In the genomic region with DNA sequence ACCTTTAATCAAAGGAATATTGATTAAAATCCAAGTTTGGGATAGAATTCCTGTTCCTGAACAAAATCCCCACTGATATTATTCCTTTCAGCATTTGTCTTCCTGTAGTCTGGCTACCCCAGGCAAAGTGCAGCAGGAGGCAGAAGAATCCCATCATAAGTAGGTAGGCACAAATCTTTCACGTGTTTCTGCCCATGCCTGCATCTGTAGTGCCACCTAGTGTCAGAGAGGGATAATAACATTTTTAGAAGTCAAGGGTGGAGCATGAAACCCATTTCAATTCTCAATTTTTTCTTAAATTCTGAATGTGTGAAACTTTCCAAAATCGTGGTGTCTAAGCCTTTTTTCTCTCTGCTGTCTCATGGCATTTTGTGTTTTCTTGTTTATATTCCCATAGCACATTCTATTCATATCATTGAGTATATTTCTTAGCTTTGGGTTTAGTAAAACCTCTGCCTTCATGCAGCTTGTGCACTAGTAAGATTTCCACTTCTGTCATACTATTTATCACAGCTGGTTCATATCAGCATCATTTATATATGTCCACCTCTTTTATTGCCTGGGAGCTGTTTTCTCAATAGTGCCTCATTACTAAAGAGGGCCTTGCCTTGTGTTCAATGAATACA, we compare ENCODE assay signal across 9 cellular contexts. TPM values are rescaled to one million over a fixed set of nuclear protein-coding genes. Genes with fewer than 3 reads are reported as not detected.
DNase-seq lines count a peak whose midpoint lies in the region; FAIRE-seq and TF ChIP-seq lines count a peak whose summit lies in the region.
"Had no signal": no experiment of that assay in that cellular context is flagged by ENCODE, and none has a peak within 500 bp of the region (broad histone marks: within the 10 kb centered on the region; RNA-seq: fewer than 3 reads in every experiment).

No MANE protein-coding gene starts in this region.

- H3K36me3 Mint-ChIP-seq in HFFc6 (ENCODE audit: low read depth) (no peaks in the 10 kb centered on the region), MCF 10A (ENCODE audit: insufficient read depth, unreplicated experiment) (no peaks in the 10 kb centered on the region)

- H3K27ac ChIP-seq in kidney (ENCODE audit: low read depth in 2 of 2, low read length in 2 of 2) = no peak overlapping the region
- H3K27ac ChIP-seq: neutrophil had no signal

- H3K4me1 Mint-ChIP-seq in HFFc6 (ENCODE audit: low read depth) (no peaks in the 10 kb centered on the region), MCF 10A (ENCODE audit: insufficient read depth, unreplicated experiment) (peaks cover 19% of the 10 kb centered on the region)

- H3K27me3 Mint-ChIP-seq in HFFc6 (ENCODE audit: insufficient read depth) (no peaks in the 10 kb centered on the region; the same call in none of the 2 replicates), MCF 10A (ENCODE audit: insufficient read depth, unreplicated experiment) (no peaks in the 10 kb centered on the region)

- peak; percentile 24 for DNase-seq in GM12864 (ENCODE audit: low read depth)
- peak; percentile 75 for DNase-seq in HFFc6
- DNase-seq in NCI-H1048 (lab: John Stamatoyannopoulos, UW) = peak; percentile 19
- peak; percentile 88 for DNase-seq in SK-MEL-5 (ENCODE audit: low read depth, low spot score)
- DNase-seq in MCF 10A (ENCODE audit: unreplicated experiment) = peak; percentile 85
- DNase-seq in kidney = no peak
- DNase-seq in stimulated activated CD8-positive, alpha-beta memory T cell treated with anti-CD3 and anti-CD28 coated beads, Interleukin-2, amount 100 ng/mL, for 48 hours (ENCODE audit: low read depth in 2 of 2) = peak; percentile 1

- no peak overlapping the region for H3K27ac Mint-ChIP-seq in HFFc6
- peak overlapping the region; percentile 70 for H3K27ac Mint-ChIP-seq in MCF 10A (ENCODE audit: low read depth, unreplicated experiment)

- BruUV-seq in MCF 10A (replicated peaks; lab: Mats Ljungman, UMichigan) = no TSS peak

- CTCF ChIA-PET in MCF 10A (lab: Yijun Ruan, JAX) = interaction anchor here (0.5 to 5.7 kb wide), 29 partner anchors 10 to 643 kb away, joined by 3 to 109 read pairs (median 4); a partner anchor contains a TSS

- FAIRE-seq in A204.1 (lab: Jason Lieb, UNC) (peak; percentile 58), kidney (lab: Jason Lieb, UNC) (peak; percentile 78)

- H3K4me3 Mint-ChIP-seq in HFFc6 (no peak overlapping the region), MCF 10A (ENCODE audit: unreplicated experiment) (no peak overlapping the region)

- H3K36me3 ChIP-seq in kidney (ENCODE audit: control insufficient read depth in 1 of 2, insufficient read depth in 2 of 2, low read length in 2 of 2) = no peaks in the 10 kb centered on the region
- H3K36me3 ChIP-seq: neutrophil had no signal

- TF ChIP-seq CTCF in GM12864 (IDR thresholded peaks at IDR 0.05; ENCODE audit: low read depth, low read length, missing control alignments) (peak; percentile 76), HFFc6 (IDR thresholded peaks at IDR 0.05) (peak; percentile 94), MCF 10A (IDR thresholded peaks at IDR 0.05; ENCODE audit: unreplicated experiment) (peak; percentile 83), kidney (IDR thresholded peaks at IDR 0.05; ENCODE audit: borderline replicate concordance, extremely low read depth, insufficient read depth) (peak; percentile 95)

- in situ Hi-C loops in SK-MEL-5 (cut with HindIII; ENCODE audit: low pct_unique_long_range_greater_than_20kb, low sequenced_read_pairs) = no loop called here

- intact Hi-C loops in MCF 10A (cut with micrococcal nuclease) (loop anchor here (1.0 to 2.0 kb wide), 5 partner anchors 42 to 424 kb away; no protein-coding TSS in a partner anchor), kidney (cut with DNase I) (no loop called here)

- H3K4me1 ChIP-seq in kidney (ENCODE audit: control insufficient read depth in 1 of 2, insufficient read depth in 1 of 2, low read depth in 1 of 2, low read length in 2 of 2) = no peaks in the 10 kb centered on the region

- H3K9me3 Mint-ChIP-seq in HFFc6 (no peaks in the 10 kb centered on the region), MCF 10A (ENCODE audit: unreplicated experiment) (no peaks in the 10 kb centered on the region)

- H3K4me3 ChIP-seq in GM12864 (ENCODE audit: low read depth, low read length) (no peak overlapping the region), kidney (ENCODE audit: low read length in 2 of 2) (no peak overlapping the region)

- POLR2A ChIA-PET in MCF 10A (lab: Yijun Ruan, JAX) = interaction anchor here (0.7 to 1.5 kb wide), 2 partner anchors 38 to 42 kb away, joined by 3 to 4 read pairs; no protein-coding TSS in a partner anchor

- no peaks in the 10 kb centered on the region for H3K9me3 ChIP-seq in kidney (ENCODE audit: control insufficient read depth in 1 of 2, low read length in 2 of 2)
- H3K9me3 ChIP-seq: neutrophil had no signal

- H3K9ac ChIP-seq in kidney (ENCODE audit: low read length in 2 of 2) = no peak overlapping the region

RNA-seq across cellular contexts. Expression of a gene that starts 47.8 kb away (rescaled TPM):
- total RNA-seq in HFFc6 (2021; fragmentation: NEBNext Ultra II Directional; extraction: Animal tissue kit (Norgen Biotek cat#: 25700)) = not detected
- 0.37 and 0.61 TPM in 2 replicates for total RNA-seq in SK-MEL-5 (2014; rRNA removed; shearing (Covaris generic))
- 0.71 and 0.91 TPM in 2 replicates for polyA plus RNA-seq in SK-MEL-5 (2015; cell fraction: cytosol; rRNA removed)
- 1.4 TPM in 1 of 2 replicates, not detected in the other for polyA plus RNA-seq in SK-MEL-5 (2015; cell fraction: nucleus; rRNA removed)
- total RNA-seq in MCF 10A (2022) (7.6 and 16.5 TPM in 2 replicates), kidney (44.7 TPM)
- 29.3 TPM for polyA plus RNA-seq in kidney (ENCODE audit: insufficient read depth, low read depth, low replicate concordance)

RNA-seq across cellular contexts. Expression of a gene that starts 53.3 kb away (rescaled TPM):
- under 1 TPM in 5 of 6 experiments, not detected in 1; 0.07 to 0.19 (median 0.09) TPM for total RNA-seq in HFFc6 (2021; fragmentation: NEBNext Ultra II Directional; extraction: Animal tissue kit (Norgen Biotek cat#: 25700))
- total RNA-seq in SK-MEL-5 (2014; rRNA removed; shearing (Covaris generic)) = 0.67 and 0.71 TPM in 2 replicates
- polyA plus RNA-seq in SK-MEL-5 (2015; cell fraction: cytosol; rRNA removed) = 0.67 and 0.90 TPM in 2 replicates
- 0.22 and 0.59 TPM in 2 replicates for polyA plus RNA-seq in SK-MEL-5 (2015; cell fraction: nucleus; rRNA removed)
- total RNA-seq in MCF 10A (2022) (0.74 and 2.2 TPM in 2 replicates), kidney (4.6 TPM)
- 44.0 TPM for polyA plus RNA-seq in kidney (ENCODE audit: insufficient read depth, low read depth, low replicate concordance)
